In genomic region chr22:29553391-29554224, GRCh38 we compare ENCODE assay signal across 8 cellular contexts. TPM values are rescaled to one million over a fixed set of nuclear protein-coding genes. Genes with fewer than 3 reads are reported as not detected.
DNase-seq lines count a peak whose midpoint lies in the region; ATAC-seq and TF ChIP-seq lines count a peak whose summit lies in the region.

THOC5 (minus strand) TSS chr22:29553757; CDS start chr22:29549147, 4,610 bp downstream.

- peak; percentile 96 for ATAC-seq in HG02885 (IDR thresholded peaks at IDR 0.05; ENCODE audit: poor library complexity, unreplicated experiment)
- ATAC-seq in left cardiac atrium: peak; percentile 99

- H3K9me3 Mint-ChIP-seq in T-helper 1 cell treated with Interleukin-12 subunit alpha and Interleukin-12 subunit beta and Interleukin-4 antibody, amounts not matched to agents 30 μg/mL and 1 μg/mL, for 36 hours: no peaks in the 10 kb centered on the region
- H3K9me3 Mint-ChIP-seq in progenitor cell of endocrine pancreas (ENCODE audit: low read depth): peaks cover 3% of the 10 kb centered on the region

- DNase-seq in NCI-H1694 (lab: John Stamatoyannopoulos, UW): peak; percentile 92
- peak; percentile 94 for DNase-seq in amniotic stem cell (lab: John Stamatoyannopoulos, UW)
- peak; percentile 96 for DNase-seq in left cardiac atrium
- peak; percentile 79 for DNase-seq in progenitor cell of endocrine pancreas (ENCODE audit: low spot score, unreplicated experiment)
- DNase-seq in ureter (ENCODE audit: low spot score): peak; percentile 95

- peaks cover 19% of the 10 kb centered on the region for H3K4me1 Mint-ChIP-seq in T-helper 1 cell treated with Interleukin-12 subunit alpha and Interleukin-12 subunit beta and Interleukin-4 antibody, amounts not matched to agents 30 μg/mL and 1 μg/mL, for 36 hours (ENCODE audit: low read depth)
- peaks cover 6% of the 10 kb centered on the region for H3K4me1 Mint-ChIP-seq in progenitor cell of endocrine pancreas (ENCODE audit: low read depth)

- peak; percentile 57 for TF ChIP-seq CTCF in progenitor cell of endocrine pancreas (IDR thresholded peaks at IDR 0.05; ENCODE audit: unreplicated experiment)

- peak within 1 kb of the TSS; percentile 93 for H3K27ac Mint-ChIP-seq in T-helper 1 cell treated with Interleukin-12 subunit alpha and Interleukin-12 subunit beta and Interleukin-4 antibody, amounts not matched to agents 30 μg/mL and 1 μg/mL, for 36 hours
- peak within 1 kb of the TSS; percentile 97 for H3K27ac Mint-ChIP-seq in progenitor cell of endocrine pancreas

- no peaks in the 10 kb centered on the region for H3K27me3 Mint-ChIP-seq in T-helper 1 cell treated with Interleukin-12 subunit alpha and Interleukin-12 subunit beta and Interleukin-4 antibody, amounts not matched to agents 30 μg/mL and 1 μg/mL, for 36 hours (ENCODE audit: low read depth)
- no peaks in the 10 kb centered on the region for H3K27me3 Mint-ChIP-seq in progenitor cell of endocrine pancreas

- H3K36me3 Mint-ChIP-seq in T-helper 1 cell treated with Interleukin-12 subunit alpha and Interleukin-12 subunit beta and Interleukin-4 antibody, amounts not matched to agents 30 μg/mL and 1 μg/mL, for 36 hours (ENCODE audit: low read depth): peaks cover 20% of the 10 kb centered on the region
- H3K36me3 Mint-ChIP-seq in progenitor cell of endocrine pancreas (ENCODE audit: insufficient read depth): peaks cover 30% of the 10 kb centered on the region

- intact Hi-C loops in left cardiac atrium (cut with DNase I): no loop called here

- peak within 1 kb of the TSS; percentile 97 for H3K4me3 Mint-ChIP-seq in T-helper 1 cell treated with Interleukin-12 subunit alpha and Interleukin-12 subunit beta and Interleukin-4 antibody, amounts not matched to agents 30 μg/mL and 1 μg/mL, for 36 hours
- H3K4me3 Mint-ChIP-seq in progenitor cell of endocrine pancreas (ENCODE audit: low read depth): peak within 1 kb of the TSS; percentile 90

- peak; percentile 88 for TF ChIP-seq POLR2A in GM15510 (IDR thresholded peaks at IDR 0.05; ENCODE audit: borderline replicate concordance, extremely low read depth, insufficient read length)

RNA-seq across cellular contexts. Expression of gene THOC5, which starts in this region (rescaled TPM):
- 10 to 100 TPM; 35.6 to 39.9 TPM for total RNA-seq in left cardiac atrium
- 72.9 and 80.3 TPM in 2 replicates for total RNA-seq in progenitor cell of endocrine pancreas
- total RNA-seq in ureter: 42.4 TPM

Comparison
In these comparisons a context has a peak if more than half of its experiments do, and no peak if none do; other contexts are left out.
1. Peak in every context shown above with its lines: DNase-seq and ATAC-seq.